12 cellular contexts compared by ENCODE assay signal in genomic region chr2:88574445-88574844, GRCh38. TPM values are rescaled to one million over a fixed set of nuclear protein-coding genes. Genes with fewer than 3 reads are reported as not detected.
DNase-seq lines count a peak whose midpoint lies in the region; ATAC-seq, FAIRE-seq and TF ChIP-seq lines count a peak whose summit lies in the region.
"Had no signal": no experiment of that assay in that cellular context is flagged by ENCODE, and none has a peak within 500 bp of the region (broad histone marks: within the 10 kb centered on the region; RNA-seq: fewer than 3 reads in every experiment).

No MANE protein-coding gene starts in this region.

- intact Hi-C loops in breast epithelium (cut with DNase I; ENCODE audit: low total_unique reads), result no loop called here

- TF ChIP-seq POLR2A in breast epithelium (IDR thresholded peaks at IDR 0.05), result no peak

- no peaks in the 10 kb centered on the region for H3K36me3 ChIP-seq in breast epithelium

- FAIRE-seq in RCC 7860 (lab: Jason Lieb, UNC), result no peak
- FAIRE-seq in HTR-8/SVneo (lab: Jason Lieb, UNC), result no peak

- H3K4me1 ChIP-seq in breast epithelium, result no peaks in the 10 kb centered on the region

- H3K27ac Mint-ChIP-seq in glutamatergic neuron (ENCODE audit: unreplicated experiment), result peak overlapping the region; percentile 28

- H3K36me3 Mint-ChIP-seq in glutamatergic neuron (ENCODE audit: unreplicated experiment), result no peaks in the 10 kb centered on the region

- H3K27ac ChIP-seq in breast epithelium, result no peak overlapping the region
- H3K27ac ChIP-seq: brain microvascular endothelial cell had no signal

- no peak for TF ChIP-seq CTCF in glutamatergic neuron (IDR thresholded peaks at IDR 0.05; ENCODE audit: partially characterized antibody, unreplicated experiment)
- no peak for TF ChIP-seq CTCF in breast epithelium (IDR thresholded peaks at IDR 0.05)

- no peak overlapping the region for H3K4me3 Mint-ChIP-seq in glutamatergic neuron (ENCODE audit: unreplicated experiment)

- no peaks in the 10 kb centered on the region for H3K27me3 Mint-ChIP-seq in glutamatergic neuron (ENCODE audit: unreplicated experiment)

- DNase-seq in glutamatergic neuron (no peak), ureter (ENCODE audit: low spot score) (no peak), RCC 7860 (ENCODE audit: low spot score) (no peak), HTR-8/SVneo (ENCODE audit: insufficient read length, low spot score) (no peak), breast epithelium (ENCODE audit: low spot score in 2 of 2) (no peak)
- DNase-seq: activated CD8-positive, alpha-beta memory T cell treated with anti-CD3 and anti-CD28 coated beads, Interleukin-2, amount 50 U/mL, for 4 hours; brain microvascular endothelial cell; erythroblast; stimulated activated CD4-positive, alpha-beta T cell treated with anti-CD3 and anti-CD28 coated beads, Interleukin-2, amount 100 ng/mL, for 48 hours had no signal

- no peaks in the 10 kb centered on the region for H3K27me3 ChIP-seq in breast epithelium
- H3K27me3 ChIP-seq: brain microvascular endothelial cell had no signal

- no peaks in the 10 kb centered on the region for H3K4me1 Mint-ChIP-seq in glutamatergic neuron (ENCODE audit: low read depth, unreplicated experiment)

- ATAC-seq in GM18873 (IDR thresholded peaks at IDR 0.05; ENCODE audit: low FRiP score, unreplicated experiment), result peak; percentile 83
- ATAC-seq in GM21619 (IDR thresholded peaks at IDR 0.05; ENCODE audit: unreplicated experiment), result peak; percentile 78
- peak; percentile 39 for ATAC-seq in HG03108 (IDR thresholded peaks at IDR 0.05; ENCODE audit: unreplicated experiment)

- H3K4me3 ChIP-seq in breast epithelium, result no peak overlapping the region

- no peaks in the 10 kb centered on the region for H3K9me3 Mint-ChIP-seq in glutamatergic neuron (ENCODE audit: unreplicated experiment)

- H3K9me3 ChIP-seq in breast epithelium, result no peaks in the 10 kb centered on the region

RNA-seq across cellular contexts. Expression of gene EIF2AK3, which starts 52.8 kb away (rescaled TPM):
- total RNA-seq in glutamatergic neuron (ENCODE audit: unreplicated experiment) (129 TPM), ureter (30.2 TPM), breast epithelium (10 to 100 TPM; 18.1 to 39.1 (median 34.4) TPM)
